ENCODE assay signal across 15 cellular contexts in the genomic region with DNA sequence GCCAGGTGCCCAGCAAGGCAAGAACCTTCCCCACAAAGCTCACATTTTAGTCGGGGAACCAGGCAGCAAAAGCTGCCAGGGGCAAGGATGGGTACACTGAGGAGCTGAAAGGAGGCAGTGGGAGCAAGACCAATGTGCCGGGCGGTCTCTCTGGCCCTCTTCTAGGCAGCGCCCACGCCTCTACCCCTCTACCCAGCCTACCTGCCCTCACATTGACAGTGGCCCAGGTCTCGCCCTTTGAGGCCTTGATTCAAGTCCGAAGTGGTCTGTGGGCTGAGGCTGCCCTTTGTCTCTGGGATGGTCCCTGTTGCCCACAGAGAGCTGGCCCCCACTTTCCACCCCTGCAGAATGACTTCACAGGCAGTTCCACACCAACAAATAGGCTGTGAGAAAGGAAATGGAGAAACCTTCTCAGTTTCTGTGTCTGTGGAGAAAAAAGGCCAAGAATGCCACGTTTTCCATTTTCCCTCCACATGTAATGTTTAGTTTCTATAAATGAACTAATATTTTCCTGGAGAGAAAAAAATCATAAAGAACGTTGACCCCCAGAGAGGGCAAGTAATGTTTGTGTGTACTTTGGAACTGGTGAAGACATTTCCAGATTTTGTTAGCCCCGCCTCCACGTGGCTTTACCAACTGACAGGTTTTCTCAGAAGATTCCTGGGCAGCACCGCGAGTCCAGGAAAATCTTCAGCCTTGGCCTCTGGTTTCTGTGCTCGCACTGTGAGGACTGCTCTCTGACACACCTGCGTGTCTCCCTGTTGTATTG. TPM values are rescaled to one million over a fixed set of nuclear protein-coding genes. Genes with fewer than 3 reads are reported as not detected.
DNase-seq lines count a peak whose midpoint lies in the region; TF ChIP-seq lines count a peak whose summit lies in the region.
"Had no signal": no experiment of that assay in that cellular context is flagged by ENCODE, and none has a peak within 500 bp of the region (broad histone marks: within the 10 kb centered on the region; RNA-seq: fewer than 3 reads in every experiment).

No MANE protein-coding gene starts in this region.

- H3K4me1 ChIP-seq in H9 (ENCODE audit: insufficient read depth, low read length) (no peaks in the 10 kb centered on the region; the same call in 1 of the 2 replicates), adipocyte (ENCODE audit: control insufficient read depth, insufficient read depth, low read length) (peaks cover 49% of the 10 kb centered on the region), sigmoid colon (peaks cover 0 to 42% (median 30%) of the 10 kb centered on the region in 4 donors), smooth muscle cell (ENCODE audit: low read depth) (no peaks in the 10 kb centered on the region)

- no peak overlapping the region for H2AK5ac ChIP-seq in H9 (ENCODE audit: insufficient read length, low read length)

- no peak overlapping the region for H3K56ac ChIP-seq in H9 (ENCODE audit: insufficient read length, low read depth, low read length)

- H3K18ac ChIP-seq in H9 (ENCODE audit: insufficient read length, low read depth, low read length), result no peak overlapping the region

- H2AFZ ChIP-seq in H9 (ENCODE audit: low read length) (no peak overlapping the region), smooth muscle cell (ENCODE audit: low read depth) (no peak overlapping the region)

- H3K4ac ChIP-seq in H9 (ENCODE audit: low read depth, low read length), result no peak overlapping the region

- no peaks in the 10 kb centered on the region for H3K9me3 Mint-ChIP-seq in H9
- H3K9me3 Mint-ChIP-seq: activated naive CD4-positive, alpha-beta T cell treated with anti-CD3 and anti-CD28 coated beads, Interleukin-2, amount 50 U/mL, for 24 hours; CD4-positive, CD25-positive, alpha-beta regulatory T cell had no signal

- peaks cover 10 to 18% of the 10 kb centered on the region in 2 experiments for H3K4me1 Mint-ChIP-seq in H9
- H3K4me1 Mint-ChIP-seq: activated naive CD4-positive, alpha-beta T cell treated with anti-CD3 and anti-CD28 coated beads, Interleukin-2, amount 50 U/mL, for 24 hours had no signal

- H3K4me3 Mint-ChIP-seq in H9, result no peak overlapping the region
- H3K4me3 Mint-ChIP-seq: activated naive CD4-positive, alpha-beta T cell treated with anti-CD3 and anti-CD28 coated beads, Interleukin-2, amount 50 U/mL, for 24 hours; CD4-positive, CD25-positive, alpha-beta regulatory T cell had no signal

- H3K4me3 ChIP-seq in adipocyte (ENCODE audit: low read length) (no peak overlapping the region), sigmoid colon (no peak overlapping the region), smooth muscle cell (no peak overlapping the region)
- H3K4me3 ChIP-seq: SK-N-MC had no signal

- no peaks in the 10 kb centered on the region for H3K36me3 ChIP-seq in adipocyte (ENCODE audit: control insufficient read depth, insufficient read depth, low read length, severe bottlenecking)
- H3K36me3 ChIP-seq in sigmoid colon, result peaks cover 0 to 3% (median 0%) of the 10 kb centered on the region in 4 donors
- H3K36me3 ChIP-seq in smooth muscle cell (ENCODE audit: low read depth), result no peaks in the 10 kb centered on the region

- no peak for TF ChIP-seq POLR2A in sigmoid colon (IDR thresholded peaks at IDR 0.05)

- no peak for TF ChIP-seq CTCF in H9 (conservative IDR thresholded peaks at IDR 0.05)
- TF ChIP-seq CTCF in sigmoid colon (IDR thresholded peaks at IDR 0.05), result no peak
- no peak for TF ChIP-seq CTCF in smooth muscle cell (IDR thresholded peaks at IDR 0.05; ENCODE audit: borderline replicate concordance, insufficient read depth, poor library complexity, severe bottlenecking)

- no peak overlapping the region for H2BK15ac ChIP-seq in H9 (ENCODE audit: low read depth, low read length)

- H3K14ac ChIP-seq in H9 (ENCODE audit: insufficient read depth, low read length), result peak overlapping the region; percentile 6; the same call in 1 of the 2 replicates

- H4K20me1 ChIP-seq in H9 (ENCODE audit: control insufficient read depth, insufficient read depth, insufficient read length), result no peaks in the 10 kb centered on the region
- no peaks in the 10 kb centered on the region for H4K20me1 ChIP-seq in smooth muscle cell (ENCODE audit: low read depth)

- peaks cover 0 to 9% (median 0%) of the 10 kb centered on the region in 3 experiments; a peak in 4 of 7 replicates for H3K36me3 Mint-ChIP-seq in H9 (ENCODE audit: insufficient read depth in 1 of 3, low read depth in 3 of 3)

- no peak overlapping the region for H2BK120ac ChIP-seq in H9 (ENCODE audit: low read depth, low read length, poor library complexity, severe bottlenecking)

- H4K91ac ChIP-seq in H9 (ENCODE audit: insufficient read length, low read depth, low read length), result no peak overlapping the region

- H3K79me2 ChIP-seq in H9 (ENCODE audit: insufficient read depth, low read length) (no peaks in the 10 kb centered on the region), smooth muscle cell (ENCODE audit: low read depth) (no peaks in the 10 kb centered on the region)

- H4K8ac ChIP-seq in H9 (replicated peaks; ENCODE audit: insufficient read length, low read depth, low read length), result no peak overlapping the region

- no peak for TF ChIP-seq EP300 in sigmoid colon (IDR thresholded peaks at IDR 0.05)

- WGBS in H9 (ENCODE audit: extremely low coverage, insufficient read length, low lambda C conversion rate), result no CpG with 5 or more reads among the region's 15 CpGs
- 58 to 82% methylated on average over 15 of the region's 15 CpGs for WGBS in sigmoid colon, 2 donors
- 97% methylated on average over 15 of the region's 15 CpGs for WGBS in smooth muscle cell (ENCODE audit: low lambda C conversion rate)

- no peak overlapping the region for H3T11ph ChIP-seq in H9 (ENCODE audit: low read length)

- H3K9ac ChIP-seq in H9 (ENCODE audit: extremely low read depth, insufficient read length, low read length) (no peak overlapping the region), adipocyte (ENCODE audit: low read length) (peak overlapping the region; percentile 37), smooth muscle cell (ENCODE audit: low read depth) (no peak overlapping the region)

- DNase-seq in H9, result peak; percentile 20
- DNase-seq in adipocyte (ENCODE audit: low read depth), result no peak
- DNase-seq in sigmoid colon, result peak; percentile 57
- no peak for DNase-seq in NCI-H748 (lab: John Stamatoyannopoulos, UW; ENCODE audit: unreplicated experiment)
- no peak for DNase-seq in T-helper 2 cell
- no peak for DNase-seq in smooth muscle cell (lab: John Stamatoyannopoulos, UW; ENCODE audit: unreplicated experiment)
- DNase-seq: CD4-positive, CD25-positive, alpha-beta regulatory T cell; cerebellar nuclear complex; Karpas-422; NCI-H1436; NCI-H446; occipital lobe had no signal

- H4K5ac ChIP-seq in H9 (ENCODE audit: insufficient read length, low read depth, low read length), result no peak overlapping the region

- H3K4me2 ChIP-seq in H9 (ENCODE audit: insufficient read depth, insufficient read length, low read length) (no peak overlapping the region), smooth muscle cell (no peak overlapping the region)

- intact Hi-C loops in sigmoid colon (cut with DNase I), result no loop called here

- H2BK12ac ChIP-seq in H9 (ENCODE audit: insufficient read length, low read depth, low read length), result no peak overlapping the region

- no peaks in the 10 kb centered on the region for H3K23me2 ChIP-seq in H9 (ENCODE audit: insufficient read length, low read depth, low read length, poor library complexity, severe bottlenecking)

- no peaks in the 10 kb centered on the region for H3K79me1 ChIP-seq in H9 (ENCODE audit: insufficient read depth, low read depth, low read length, poor library complexity, severe bottlenecking)

- H2BK20ac ChIP-seq in H9 (ENCODE audit: low read depth, low read length, poor library complexity, severe bottlenecking), result no peak overlapping the region

- H3K27ac ChIP-seq in H9 (ENCODE audit: insufficient read length, low read depth, low read length), result no peak overlapping the region
- peak overlapping the region; percentile 21 for H3K27ac ChIP-seq in layer of hippocampus (ENCODE audit: low read depth, low read length)
- H3K27ac ChIP-seq in sigmoid colon, result peak overlapping the region in 3 of 4 donors; percentile 12 to 54 (median 46)
- no peak overlapping the region for H3K27ac ChIP-seq in smooth muscle cell (ENCODE audit: low read depth)

- no peaks in the 10 kb centered on the region for H3K27me3 ChIP-seq in H9 (ENCODE audit: insufficient read depth, low read length)
- H3K27me3 ChIP-seq in adipocyte (replicated peaks; ENCODE audit: control insufficient read depth, insufficient read depth, low read length), result no peaks in the 10 kb centered on the region
- H3K27me3 ChIP-seq in layer of hippocampus (ENCODE audit: control insufficient read depth, insufficient read depth, low read length), result no peaks in the 10 kb centered on the region
- no peaks in the 10 kb centered on the region for H3K27me3 ChIP-seq in sigmoid colon
- no peaks in the 10 kb centered on the region for H3K27me3 ChIP-seq in smooth muscle cell (ENCODE audit: low read depth)

- no peaks in the 10 kb centered on the region for H3F3A ChIP-seq in smooth muscle cell (ENCODE audit: low read depth)

- no peaks in the 10 kb centered on the region for H3K9me3 ChIP-seq in H9 (ENCODE audit: control insufficient read depth, low read depth, low read length)
- no peaks in the 10 kb centered on the region for H3K9me3 ChIP-seq in adipocyte (ENCODE audit: control insufficient read depth, low read length)
- no peaks in the 10 kb centered on the region for H3K9me3 ChIP-seq in sigmoid colon
- no peaks in the 10 kb centered on the region for H3K9me3 ChIP-seq in smooth muscle cell (replicated peaks; ENCODE audit: low read depth)

- H3K27me3 Mint-ChIP-seq in H9 (ENCODE audit: low read depth), result peaks cover 2% of the 10 kb centered on the region; the same call in 1 of the 2 replicates
- H3K27me3 Mint-ChIP-seq: activated naive CD4-positive, alpha-beta T cell treated with anti-CD3 and anti-CD28 coated beads, Interleukin-2, amount 50 U/mL, for 24 hours; CD4-positive, CD25-positive, alpha-beta regulatory T cell had no signal

- H3K27ac Mint-ChIP-seq in H9, result peak overlapping the region in 1 of 3 experiments; percentile 53; a peak in 1 of 7 replicates
- H3K27ac Mint-ChIP-seq: activated naive CD4-positive, alpha-beta T cell treated with anti-CD3 and anti-CD28 coated beads, Interleukin-2, amount 50 U/mL, for 24 hours; CD4-positive, CD25-positive, alpha-beta regulatory T cell had no signal

- H2BK5ac ChIP-seq in H9 (ENCODE audit: insufficient read length, low read length), result no peak overlapping the region

- no peak overlapping the region for H3K23ac ChIP-seq in H9 (ENCODE audit: insufficient read length, low read depth, low read length)

RNA-seq across cellular contexts. Expression of a gene that starts 57.4 kb away (rescaled TPM):
- 4.8 and 5.1 TPM in 2 replicates for total RNA-seq in H9 (2021)
- total RNA-seq in sigmoid colon, result 100 to 1,000 TPM in 1 of 4 donors, 10 to 100 TPM in 3; 50.5 to 112 (median 78.8) TPM
- polyA plus RNA-seq in sigmoid colon, result 10 to 100 TPM in 1 of 3 donors, 1 to 10 TPM in 1, under 1 TPM in 1; 0.69 to 14.7 (median 9.6) TPM
- total RNA-seq in smooth muscle cell, result 13.3 and 16.1 TPM in 2 replicates
- polyA plus RNA-seq in smooth muscle cell, result 18.7 and 20.2 TPM in 2 replicates
- total RNA-seq: CD4-positive, CD25-positive, alpha-beta regulatory T cell had no signal
- polyA plus RNA-seq: CD4-positive, CD25-positive, alpha-beta regulatory T cell had no signal

Comparison
In these comparisons a context has a peak if more than half of its experiments do, and no peak if none do; other contexts are left out.
1. DNase-seq: peak in H9 (single experiment) and sigmoid colon (single experiment); none in adipocyte (single experiment), NCI-H748 (single experiment), T-helper 2 cell (0 of 5) and smooth muscle cell (single experiment).
2. H3K27ac ChIP-seq: peak in layer of hippocampus (single experiment) and sigmoid colon (3 of 4); none in H9 (single experiment) and smooth muscle cell (single experiment).